ENCODE assay signal across 1 cellular context in the genomic region with DNA sequence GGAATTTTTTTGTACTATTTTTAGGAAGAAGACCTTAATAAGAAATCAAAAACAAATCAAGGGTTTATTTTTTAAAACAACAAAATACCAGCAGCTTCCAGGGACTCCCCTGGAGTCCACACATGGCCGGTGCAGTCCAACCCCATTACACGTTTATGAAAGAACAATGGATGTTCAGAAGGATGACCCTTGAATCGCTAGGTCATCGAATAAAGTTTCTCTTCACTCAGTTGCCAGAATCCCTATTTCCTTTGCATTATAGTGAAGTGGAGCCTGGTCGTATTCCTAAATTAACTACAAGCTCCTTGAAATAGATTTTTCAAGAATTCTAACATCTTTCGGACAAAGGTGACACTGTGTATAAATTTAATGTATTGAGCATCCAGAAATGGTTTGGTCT.
TF ChIP-seq lines count a peak whose summit lies in the region.

No MANE protein-coding gene starts in this region.

TF ChIP-seq in IMR-90, 13 proteins besides CTCF, POLR2A, EP300 and RAD21 (continued from another document):
- TF ChIP-seq SMC3 (IDR thresholded peaks at IDR 0.05; ENCODE audit: low read depth, low read length) (no peak), NFE2L2 (IDR thresholded peaks at IDR 0.05; ENCODE audit: low read depth, low read length) (no peak)
